ENCODE assay signal across 23 cellular contexts in genomic region chr11:96664108-96664507, GRCh38.
DNase-seq lines count a peak whose midpoint lies in the region; ATAC-seq and TF ChIP-seq lines count a peak whose summit lies in the region.
"Had no signal": no experiment of that assay in that cellular context is flagged by ENCODE, and none has a peak within 500 bp of the region (broad histone marks: within the 10 kb centered on the region; RNA-seq: fewer than 3 reads in every experiment).

No MANE protein-coding gene starts in this region.

- no peak for TF ChIP-seq CTCF in fibroblast of the aortic adventitia (IDR thresholded peaks at IDR 0.05; ENCODE audit: insufficient read depth, low read length)

- H3K4me1 ChIP-seq in SJCRH30: peaks cover 3% of the 10 kb centered on the region
- H3K4me1 ChIP-seq: HAP-1, SJSA1 had no signal

- no peaks in the 10 kb centered on the region for H3K9me3 ChIP-seq in SJCRH30 (replicated peaks)
- H3K9me3 ChIP-seq: Caco-2, HAP-1, SJSA1 had no signal

- ATAC-seq in HG02610 (IDR thresholded peaks at IDR 0.05; ENCODE audit: unreplicated experiment): no peak
- no peak for ATAC-seq in GM21723 (IDR thresholded peaks at IDR 0.05; ENCODE audit: unreplicated experiment)
- no peak for ATAC-seq in GM21528 (IDR thresholded peaks at IDR 0.05; ENCODE audit: low FRiP score, unreplicated experiment)
- ATAC-seq: CD8-positive, alpha-beta T cell; GM23338; HepG2; Right ventricle myocardium inferior had no signal

- no peaks in the 10 kb centered on the region for H3K27me3 ChIP-seq in SJCRH30
- H3K27me3 ChIP-seq: SJSA1 had no signal

- H3K4me3 ChIP-seq in SJCRH30: no peak overlapping the region
- no peak overlapping the region for H3K4me3 ChIP-seq in fibroblast of the aortic adventitia (ENCODE audit: low read depth, low read length)
- H3K4me3 ChIP-seq: GM23338, HAP-1, PC-9, SJSA1 had no signal

- peak; percentile 29 for DNase-seq in Ammon's horn (ENCODE audit: low spot score)
- peak; percentile 0 for DNase-seq in EH (ENCODE audit: low read depth)
- peak; percentile 6 to 40 for DNase-seq in SJCRH30
- peak; percentile 2 for DNase-seq in fibroblast of the aortic adventitia (ENCODE audit: low read depth)
- DNase-seq in activated naive CD4-positive, alpha-beta T cell treated with Interleukin-2 at 50 U/mL for 16 hours: no peak
- DNase-seq: Caco-2; CD8-positive, alpha-beta T cell; HFFc6; Karpas-422; NCI-H1092 treated with DMSO at 0.1 percent for 48 hours; NCI-H1694; NCI-H2029 treated with DMSO at 0.1 percent for 48 hours; NCI-H748 treated with DMSO at 0.1 percent for 48 hours; PC-9 had no signal

- no peaks in the 10 kb centered on the region for H3K36me3 ChIP-seq in SJCRH30
- H3K36me3 ChIP-seq: HAP-1, SJSA1 had no signal

- no peak overlapping the region for H3K27ac ChIP-seq in SJCRH30
- H3K27ac ChIP-seq: C4-2B, PC-9, SJSA1 had no signal
